Comparison of ENCODE assay signal across 23 cellular contexts in the genomic region with DNA sequence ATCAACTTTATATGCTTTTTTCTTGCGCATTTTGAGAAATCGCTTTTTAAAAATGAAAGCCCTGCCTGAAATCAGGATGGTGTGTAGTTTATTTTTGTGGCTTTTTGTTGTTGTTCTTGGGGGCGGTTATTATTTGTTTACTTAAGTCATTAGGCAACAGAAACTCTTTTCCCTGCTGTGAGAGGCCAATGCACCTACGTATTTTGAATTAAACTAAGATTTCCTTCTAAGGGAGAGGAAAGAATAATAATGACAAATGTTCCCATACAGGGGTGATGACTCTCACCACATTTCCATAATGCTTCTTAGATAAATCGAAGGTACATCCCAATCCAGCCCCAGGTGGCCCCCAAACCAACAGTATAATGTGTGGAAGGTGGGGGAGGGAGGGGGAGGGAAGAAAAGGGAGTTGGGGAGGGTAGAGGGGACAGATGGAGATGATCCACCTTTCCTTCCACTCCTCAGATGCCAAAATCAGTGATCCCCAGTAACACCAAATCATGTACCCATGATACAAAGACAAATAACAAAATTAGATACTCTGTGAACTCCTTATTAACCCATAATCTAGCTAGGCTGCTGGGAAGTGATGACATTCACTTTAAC.
"Had no signal": no experiment of that assay in that cellular context is flagged by ENCODE, and none has a peak within 500 bp of the region (broad histone marks: within the 10 kb centered on the region; RNA-seq: fewer than 3 reads in every experiment).

No MANE protein-coding gene starts in this region.

- H3K4me3 Mint-ChIP-seq: activated naive CD8-positive, alpha-beta T cell treated with anti-CD3 and anti-CD28 coated beads for 36 hours; immature natural killer cell; naive B cell; neural progenitor cell; stimulated activated naive CD8-positive, alpha-beta T cell treated with anti-CD3 and anti-CD28 coated beads, Interleukin-15, Interleukin-2, amounts not matched to agents 100 ng/mL and 50 ng/mL, for 24 hours had no signal

- H3K4me2 ChIP-seq: neural progenitor cell had no signal

- H3K9me3 Mint-ChIP-seq: activated naive CD8-positive, alpha-beta T cell treated with anti-CD3 and anti-CD28 coated beads for 36 hours; immature natural killer cell; naive B cell; stimulated activated naive CD8-positive, alpha-beta T cell treated with anti-CD3 and anti-CD28 coated beads, Interleukin-15, Interleukin-2, amounts not matched to agents 100 ng/mL and 50 ng/mL, for 24 hours had no signal

- H3K27me3 ChIP-seq: heart right ventricle, neural progenitor cell, right atrium auricular region, thyroid gland had no signal

- H3K4me1 ChIP-seq: lower lobe of right lung, prostate gland, right atrium auricular region had no signal

- H3K9ac ChIP-seq: neural progenitor cell had no signal

- H3K27ac Mint-ChIP-seq: activated naive CD8-positive, alpha-beta T cell treated with anti-CD3 and anti-CD28 coated beads for 36 hours; immature natural killer cell; naive B cell; neural progenitor cell; stimulated activated naive CD8-positive, alpha-beta T cell treated with anti-CD3 and anti-CD28 coated beads, Interleukin-15, Interleukin-2, amounts not matched to agents 100 ng/mL and 50 ng/mL, for 24 hours had no signal

- H3K4me3 ChIP-seq: heart right ventricle, lower lobe of right lung, neural progenitor cell, prostate gland, right atrium auricular region, thyroid gland had no signal

- H2AFZ ChIP-seq: neural progenitor cell had no signal

- H3K9me3 ChIP-seq: heart right ventricle, lower lobe of right lung, prostate gland, right atrium auricular region, thyroid gland had no signal

- ATAC-seq: heart right ventricle, left lobe of liver, lower lobe of right lung had no signal

- H3K27me3 Mint-ChIP-seq: activated naive CD8-positive, alpha-beta T cell treated with anti-CD3 and anti-CD28 coated beads for 36 hours; naive B cell; stimulated activated naive CD8-positive, alpha-beta T cell treated with anti-CD3 and anti-CD28 coated beads, Interleukin-15, Interleukin-2, amounts not matched to agents 100 ng/mL and 50 ng/mL, for 24 hours had no signal

- H3K27ac ChIP-seq: heart right ventricle, lower lobe of right lung, neural progenitor cell, prostate gland, right atrium auricular region, thyroid gland had no signal

- H3K36me3 ChIP-seq: neural progenitor cell, prostate gland had no signal

- DNase-seq: activated CD4-positive, alpha-beta T cell treated with anti-CD3 and anti-CD28 coated beads, Interleukin-2, amount 50 U/mL, for 4 hours; activated CD8-positive, alpha-beta memory T cell treated with anti-CD3 and anti-CD28 coated beads, Interleukin-2, amount 50 U/mL, for 48 hours; activated naive CD4-positive, alpha-beta T cell treated with Interleukin-2 at 50 U/mL for 16 hours; activated naive CD8-positive, alpha-beta T cell treated with anti-CD3 and anti-CD28 coated beads for 36 hours; activated T-cell treated with anti-CD3 and anti-CD28 coated beads, Interleukin-2, amount 50 U/mL, for 48 hours; cerebellar nuclear complex; cortex of kidney; effector CD4-positive, alpha-beta T cell; foreskin fibroblast; heart right ventricle; immature natural killer cell; lower lobe of right lung; mesendoderm; naive B cell; stimulated activated CD4-positive, alpha-beta T cell treated with anti-CD3 and anti-CD28 coated beads, Interleukin-12 subunit alpha, Interleukin-12 subunit beta, amount 100 ng/mL, for 4 hours; substantia nigra; T-helper 9 cell; thyroid gland had no signal
